Comparison of ENCODE assay signal across 14 cellular contexts in the genomic region with DNA sequence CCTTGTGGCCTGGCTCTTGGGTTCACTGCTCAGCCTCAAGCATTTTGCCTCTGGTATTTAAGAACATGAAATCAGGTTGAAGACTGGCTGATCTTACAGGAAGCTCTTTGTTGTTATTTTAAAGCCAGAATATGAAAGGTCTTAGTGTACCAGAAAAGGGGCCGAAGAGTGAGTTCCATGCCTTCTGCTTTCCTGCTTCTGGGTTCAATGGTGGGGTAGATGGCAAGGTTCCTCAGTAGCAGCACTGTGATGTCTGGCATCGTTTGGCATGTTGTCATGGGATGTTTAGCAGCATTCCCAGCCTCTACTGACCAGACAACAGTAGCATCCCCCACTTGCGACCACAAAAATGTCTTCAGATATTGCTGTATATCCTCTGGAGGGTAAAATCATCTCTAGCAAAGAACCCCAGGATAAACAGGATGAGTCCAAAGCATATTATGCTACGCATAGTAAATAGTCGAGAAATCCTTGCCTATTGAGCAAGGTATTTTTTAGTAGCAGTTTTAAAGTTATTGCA. TPM values are rescaled to one million over a fixed set of nuclear protein-coding genes. Genes with fewer than 3 reads are reported as not detected.
A peak's percentile ranks its signal among the peaks of the same experiment; 100 is the strongest.
DNase-seq lines count a peak whose midpoint lies in the region; ATAC-seq and TF ChIP-seq lines count a peak whose summit lies in the region.
"Had no signal": no experiment of that assay in that cellular context is flagged by ENCODE, and none has a peak within 500 bp of the region (broad histone marks: within the 10 kb centered on the region; RNA-seq: fewer than 3 reads in every experiment).

No MANE protein-coding gene starts in this region.

- no peak overlapping the region for H3K9ac ChIP-seq in SK-N-SH

- H3F3A ChIP-seq in SK-N-SH (replicated peaks; ENCODE audit: insufficient read depth): no peaks in the 10 kb centered on the region

- WGBS in SK-N-SH (ENCODE audit: low lambda C conversion rate): 87% methylated on average over 5 of the region's 5 CpGs

- H3K79me2 ChIP-seq in SK-N-SH (ENCODE audit: insufficient read depth): peaks cover 83% of the 10 kb centered on the region
- peaks cover 86% of the 10 kb centered on the region for H3K79me2 ChIP-seq in osteoblast (ENCODE audit: insufficient read depth, low read length)

- H3K4me2 ChIP-seq in SK-N-SH (peak overlapping the region; percentile 88), osteoblast (ENCODE audit: insufficient read depth, low read length) (peak overlapping the region; percentile 99)

- TF ChIP-seq EP300 in SK-N-SH (IDR thresholded peaks at IDR 0.05; ENCODE audit: borderline replicate concordance in 1 of 2, low read depth in 1 of 2, low read length in 1 of 2): no peak

- DNase-seq in SK-N-SH (no peak), NB4 (ENCODE audit: low read depth) (no peak), coronary artery (ENCODE audit: low spot score) (no peak), osteoblast (ENCODE audit: insufficient read length, low spot score, missing footprints) (peak; percentile 69), NCI-H446 treated with DMSO at 0.1 percent for 48 hours (lab: John Stamatoyannopoulos, UW) (no peak)
- DNase-seq: kidney glomerular epithelial cell; NCI-H2227 treated with DMSO at 0.1 percent for 48 hours; SHP77; stimulated activated CD4-positive, alpha-beta T cell treated with anti-CD3 and anti-CD28 coated beads, Interleukin-4, amount 100 ng/mL, for 4 hours had no signal

- H3K27me3 ChIP-seq in SK-N-SH (ENCODE audit: insufficient read depth) (no peaks in the 10 kb centered on the region), osteoblast (ENCODE audit: insufficient read depth, low read length) (no peaks in the 10 kb centered on the region)

- peak overlapping the region in 1 of 2 experiments; percentile 79; a peak in 3 of 4 replicates for H3K4me3 ChIP-seq in SK-N-SH (ENCODE audit: low read depth in 2 of 2, low read length in 1 of 2)
- H3K4me3 ChIP-seq in NB4 (ENCODE audit: low read depth, low read length): peak overlapping the region; percentile 17
- peak overlapping the region; percentile 99 for H3K4me3 ChIP-seq in coronary artery
- peak overlapping the region; percentile 97 for H3K4me3 ChIP-seq in osteoblast (ENCODE audit: insufficient read depth, low read length)

- CTCF ChIA-PET in SK-N-SH (lab: Yijun Ruan, JAX): interaction anchor here (1.4 to 1.5 kb wide), 3 partner anchors 35 to 288 kb away, joined by 3 to 5 read pairs (median 3); no protein-coding TSS in a partner anchor

- POLR2A ChIA-PET in SK-N-SH (lab: Yijun Ruan, JAX): no interaction called here

- TF ChIP-seq RAD21 in SK-N-SH (IDR thresholded peaks at IDR 0.05; ENCODE audit: low read length): no peak

- no peaks in the 10 kb centered on the region for H3K9me2 ChIP-seq in SK-N-SH

- H4K20me1 ChIP-seq in SK-N-SH (ENCODE audit: insufficient read depth) (peaks cover 16% of the 10 kb centered on the region), osteoblast (ENCODE audit: insufficient read depth, low read length) (peaks cover 56% of the 10 kb centered on the region)

- TF ChIP-seq POLR2A in NB4 (IDR thresholded peaks at IDR 0.05; ENCODE audit: extremely low read depth, insufficient read length): no peak

- H2AFZ ChIP-seq in SK-N-SH (ENCODE audit: low read depth) (no peak overlapping the region), osteoblast (ENCODE audit: low read length) (no peak overlapping the region)

- H3K36me3 ChIP-seq in SK-N-SH (replicated peaks in 1 of 2; ENCODE audit: control insufficient read depth in 1 of 2, insufficient read depth in 2 of 2, low read length in 1 of 2) (peaks cover 5 to 7% of the 10 kb centered on the region in 2 experiments), osteoblast (ENCODE audit: insufficient read depth, low read length) (peaks cover 3% of the 10 kb centered on the region)

- H3K4me1 ChIP-seq in SK-N-SH (ENCODE audit: control insufficient read depth in 1 of 2, insufficient read depth in 2 of 2, low read depth in 1 of 2, low read length in 1 of 2) (peaks cover 6 to 59% of the 10 kb centered on the region in 2 experiments; a peak in 3 of 4 replicates), osteoblast (ENCODE audit: insufficient read depth, low read length) (peaks cover 20% of the 10 kb centered on the region)

- peak overlapping the region in 1 of 2 experiments; percentile 28; a peak in 1 of 4 replicates for H3K27ac ChIP-seq in SK-N-SH (ENCODE audit: low read depth in 2 of 2, low read length in 1 of 2)
- H3K27ac ChIP-seq in coronary artery: no peak overlapping the region
- no peak overlapping the region for H3K27ac ChIP-seq in osteoblast (ENCODE audit: low read depth, low read length)
- H3K27ac ChIP-seq: 22Rv1 had no signal

- no peak for TF ChIP-seq CTCF in SK-N-SH (IDR thresholded peaks at IDR 0.05)
- TF ChIP-seq CTCF in NB4 (IDR thresholded peaks at IDR 0.05; ENCODE audit: low read depth, low read length): no peak
- no peak for TF ChIP-seq CTCF in coronary artery (IDR thresholded peaks at IDR 0.05)
- no peak for TF ChIP-seq CTCF in osteoblast (IDR thresholded peaks at IDR 0.05; ENCODE audit: extremely low read depth, low read depth, low read length)

- ATAC-seq in SK-N-SH treated with all-trans-retinoic acid at 6 μM for 48 hours (no peak), HG02610 (IDR thresholded peaks at IDR 0.05; ENCODE audit: unreplicated experiment) (no peak), GM21576 (IDR thresholded peaks at IDR 0.05; ENCODE audit: unreplicated experiment) (no peak)

- H3K9me3 ChIP-seq in SK-N-SH (no peaks in the 10 kb centered on the region), osteoblast (ENCODE audit: low read depth, low read length) (no peaks in the 10 kb centered on the region)

TF ChIP-seq in SK-N-SH, 30 proteins besides CTCF, POLR2A, EP300 and RAD21 (continues in another document):
- TF ChIP-seq TEAD4 (IDR thresholded peaks at IDR 0.05; ENCODE audit: borderline replicate concordance, insufficient read depth): no peak
- TF ChIP-seq EZH2phosphoT487 (IDR thresholded peaks at IDR 0.05; ENCODE audit: borderline replicate concordance, low read depth): no peak
- no peak for TF ChIP-seq USF2 (IDR thresholded peaks at IDR 0.05; ENCODE audit: borderline replicate concordance, low read depth, low read length)
- no peak for TF ChIP-seq RXRA (IDR thresholded peaks at IDR 0.05; ENCODE audit: borderline replicate concordance, low read depth)
- no peak for TF ChIP-seq NRF1 (IDR thresholded peaks at IDR 0.05; ENCODE audit: low read depth, low read length)
- no peak for TF ChIP-seq MXI1 (IDR thresholded peaks at IDR 0.05; ENCODE audit: low read depth, low read length)
- no peak for TF ChIP-seq POLR2AphosphoS5 (IDR thresholded peaks at IDR 0.05; ENCODE audit: low read depth, low read length)

TF ChIP-seq in SK-N-SH treated with all-trans-retinoic acid at 6 μM for 48 hours, 23 proteins besides CTCF, POLR2A, EP300 and RAD21 (continues in another document):
- no peak for TF ChIP-seq TCF4 (CRISPR knock-in tag; IDR thresholded peaks at IDR 0.05; ENCODE audit: borderline replicate concordance)
- TF ChIP-seq ZFP3 (CRISPR knock-in tag; IDR thresholded peaks at IDR 0.05): no peak
- no peak for TF ChIP-seq ZNF8 (CRISPR knock-in tag; IDR thresholded peaks at IDR 0.05)
- no peak for TF ChIP-seq PATZ1 (CRISPR knock-in tag; IDR thresholded peaks at IDR 0.05; ENCODE audit: borderline replicate concordance)
- no peak for TF ChIP-seq ARNTL (CRISPR knock-in tag; IDR thresholded peaks at IDR 0.05; ENCODE audit: borderline replicate concordance, low read depth)
- no peak for TF ChIP-seq CREB5 (CRISPR knock-in tag; IDR thresholded peaks at IDR 0.05; ENCODE audit: low read depth)

RNA-seq across cellular contexts. Expression of gene VPS26B, which starts 2.4 kb away (rescaled TPM):
- polyA plus RNA-seq in SK-N-SH (2012; rRNA removed): 53.0 and 56.0 TPM in 2 replicates
- polyA plus RNA-seq in SK-N-SH (2012; cell fraction: cytosol; rRNA removed): 32.6 and 46.3 TPM in 2 replicates
- 100 and 128 TPM in 2 replicates for polyA plus RNA-seq in SK-N-SH (2012; cell fraction: nucleus; rRNA removed)
- 51.3 and 54.3 TPM in 2 replicates for total RNA-seq in osteoblast

RNA-seq across cellular contexts. Expression of gene NCAPD3, which starts 3.1 kb away (rescaled TPM):
- polyA plus RNA-seq in SK-N-SH (2012; rRNA removed): 19.5 and 22.0 TPM in 2 replicates
- 13.2 and 17.6 TPM in 2 replicates for polyA plus RNA-seq in SK-N-SH (2012; cell fraction: cytosol; rRNA removed)
- polyA plus RNA-seq in SK-N-SH (2012; cell fraction: nucleus; rRNA removed): 36.6 and 38.4 TPM in 2 replicates
- 9.4 and 12.7 TPM in 2 replicates for total RNA-seq in osteoblast

RNA-seq across cellular contexts. Expression of gene THYN1, which starts 26.3 kb away (rescaled TPM):
- 61.8 and 67.0 TPM in 2 replicates for polyA plus RNA-seq in SK-N-SH (2012; rRNA removed)
- polyA plus RNA-seq in SK-N-SH (2012; cell fraction: cytosol; rRNA removed): 66.8 and 70.4 TPM in 2 replicates
- 53.2 and 70.4 TPM in 2 replicates for polyA plus RNA-seq in SK-N-SH (2012; cell fraction: nucleus; rRNA removed)
- 36.2 and 42.0 TPM in 2 replicates for total RNA-seq in osteoblast

RNA-seq across cellular contexts. Expression of gene ACAD8, which starts 26.5 kb away (rescaled TPM):
- polyA plus RNA-seq in SK-N-SH (2012; rRNA removed): 29.8 and 39.8 TPM in 2 replicates
- 20.8 and 23.6 TPM in 2 replicates for polyA plus RNA-seq in SK-N-SH (2012; cell fraction: cytosol; rRNA removed)
- 64.9 and 101 TPM in 2 replicates for polyA plus RNA-seq in SK-N-SH (2012; cell fraction: nucleus; rRNA removed)
- 17.7 and 21.5 TPM in 2 replicates for total RNA-seq in osteoblast

RNA-seq across cellular contexts. Expression of gene GLB1L3, which starts 49.3 kb away (rescaled TPM):
- 0.10 TPM in 1 of 2 replicates, not detected in the other for polyA plus RNA-seq in SK-N-SH (2012; rRNA removed)
- 0.03 TPM in 1 of 2 replicates, not detected in the other for polyA plus RNA-seq in SK-N-SH (2012; cell fraction: cytosol; rRNA removed)
- 0.05 and 0.11 TPM in 2 replicates for polyA plus RNA-seq in SK-N-SH (2012; cell fraction: nucleus; rRNA removed)
- not detected in 2 replicates for total RNA-seq in osteoblast
- total RNA-seq: omental fat pad had no signal
